Comparison of ENCODE assay signal across 1 cellular context in the genomic region with DNA sequence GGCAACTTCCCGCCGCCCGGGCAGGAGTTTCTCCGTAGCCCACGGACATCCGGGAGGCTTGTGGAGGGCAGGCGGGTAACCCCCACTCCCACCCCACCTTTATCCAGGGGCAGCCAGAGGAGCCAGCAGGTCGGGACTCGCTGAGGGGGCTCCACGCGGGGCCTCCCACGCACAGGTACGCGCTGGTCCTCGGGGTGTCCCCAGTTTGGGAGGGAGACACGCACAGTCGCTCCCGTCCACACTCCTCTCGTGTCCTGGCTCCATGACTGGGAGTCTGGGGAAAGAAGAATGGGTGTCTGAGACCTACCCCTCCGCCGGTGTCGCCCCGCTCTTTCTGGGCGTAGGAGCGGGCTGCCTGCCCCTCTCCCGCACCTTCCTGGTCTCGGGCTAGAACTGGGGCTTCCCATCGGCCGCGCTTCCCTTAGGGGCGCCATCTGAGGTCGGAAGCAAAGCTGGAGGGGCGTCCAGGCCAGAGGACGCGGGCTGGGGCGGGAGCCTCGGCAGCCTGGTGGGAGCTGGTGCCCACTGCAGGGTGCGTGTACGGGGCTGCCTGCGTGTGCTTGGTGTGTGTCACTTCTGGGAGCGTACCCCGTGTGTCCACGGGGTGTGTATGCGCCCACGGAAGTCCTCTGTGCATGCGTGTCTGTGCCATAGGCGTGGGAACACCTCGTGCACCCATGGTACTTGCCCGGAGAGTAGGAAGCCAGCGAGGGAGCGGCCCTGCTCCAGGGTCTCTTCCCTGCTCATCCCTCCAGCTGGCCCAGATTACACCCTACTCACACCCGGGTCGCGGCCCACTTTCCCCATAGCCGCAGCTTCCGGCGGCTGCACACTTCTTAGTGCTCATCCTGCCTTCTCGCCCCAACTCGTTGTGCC.
TF ChIP-seq lines count a peak whose summit lies in the region.

No MANE protein-coding gene starts in this region.

TF ChIP-seq in IMR-90, 13 proteins besides CTCF, POLR2A, EP300 and RAD21:
- TF ChIP-seq, protein P1, sequence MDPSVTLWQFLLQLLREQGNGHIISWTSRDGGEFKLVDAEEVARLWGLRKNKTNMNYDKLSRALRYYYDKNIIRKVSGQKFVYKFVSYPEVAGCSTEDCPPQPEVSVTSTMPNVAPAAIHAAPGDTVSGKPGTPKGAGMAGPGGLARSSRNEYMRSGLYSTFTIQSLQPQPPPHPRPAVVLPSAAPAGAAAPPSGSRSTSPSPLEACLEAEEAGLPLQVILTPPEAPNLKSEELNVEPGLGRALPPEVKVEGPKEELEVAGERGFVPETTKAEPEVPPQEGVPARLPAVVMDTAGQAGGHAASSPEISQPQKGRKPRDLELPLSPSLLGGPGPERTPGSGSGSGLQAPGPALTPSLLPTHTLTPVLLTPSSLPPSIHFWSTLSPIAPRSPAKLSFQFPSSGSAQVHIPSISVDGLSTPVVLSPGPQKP (IDR thresholded peaks at IDR 0.05; ENCODE audit: borderline replicate concordance, low read depth, low read length): no peak
- no peak for TF ChIP-seq CHD1 (IDR thresholded peaks at IDR 0.05; ENCODE audit: low read depth, low read length)
